Comparison of ENCODE assay signal across 23 cellular contexts in the genomic region with DNA sequence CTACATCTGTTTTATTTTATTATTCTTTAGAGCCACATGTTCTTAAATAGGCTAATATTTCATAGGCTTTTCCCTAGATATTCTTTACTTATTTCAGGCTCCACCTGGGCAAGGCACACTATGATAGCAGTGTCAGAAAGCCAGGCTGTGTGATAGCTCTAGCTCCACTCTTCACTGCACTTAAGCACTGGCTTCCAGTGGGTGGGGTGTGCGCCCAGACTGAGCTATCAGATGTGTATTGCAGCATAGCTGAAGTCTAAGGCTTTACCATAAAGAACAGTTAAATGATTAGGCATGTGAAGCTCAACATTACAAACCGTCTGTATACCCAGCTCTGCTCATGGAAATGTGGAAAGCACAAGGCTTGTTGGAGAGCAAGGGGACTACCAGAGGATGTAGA.
A peak's percentile ranks its signal among the peaks of the same experiment; 100 is the strongest.
DNase-seq lines count a peak whose midpoint lies in the region; ATAC-seq and TF ChIP-seq lines count a peak whose summit lies in the region.
"Had no signal": no experiment of that assay in that cellular context is flagged by ENCODE, and none has a peak within 500 bp of the region (broad histone marks: within the 10 kb centered on the region; RNA-seq: fewer than 3 reads in every experiment).

No MANE protein-coding gene starts in this region.

- CTCF ChIA-PET in PC-3 (lab: Charles Lee), result interaction anchor here (0.6 kb wide), 1 partner anchor 24 kb away, joined by 3 read pairs; no protein-coding TSS in a partner anchor

- H4K20me1 ChIP-seq in PC-3 (ENCODE audit: low read length), result no peaks in the 10 kb centered on the region
- H4K20me1 ChIP-seq: BLaER1 treated with 17β-estradiol and CSF1 and Interleukin-3, amounts not matched to agents 10 nM and 100 nM had no signal

- no peaks in the 10 kb centered on the region for H3K27me3 ChIP-seq in cardiac muscle cell
- H3K27me3 ChIP-seq in PC-3 (ENCODE audit: low read length), result no peaks in the 10 kb centered on the region
- H3K27me3 ChIP-seq: BE2C; BLaER1 treated with 17β-estradiol and CSF1 and Interleukin-3, amounts not matched to agents 10 nM and 100 nM had no signal

- H3K9me2 ChIP-seq in PC-3 (replicated peaks; ENCODE audit: low read length), result 0 out of 2 replicates have a peak, but pooled peaks cover 5% of the 10 kb centered on the region

- no peak overlapping the region for H2AFZ ChIP-seq in PC-3 (ENCODE audit: low read length)
- H2AFZ ChIP-seq: GM23338 had no signal

- no peak overlapping the region for H3K4me3 Mint-ChIP-seq in stimulated activated effector memory CD8-positive, alpha-beta T cell treated with anti-CD3 and anti-CD28 coated beads, Interleukin-12 subunit alpha, Interleukin-12 subunit beta, amount 100 ng/mL, for 72 hours
- H3K4me3 Mint-ChIP-seq in effector memory CD8-positive, alpha-beta T cell, result no peak overlapping the region
- H3K4me3 Mint-ChIP-seq: CD14-positive monocyte; CD4-positive, alpha-beta T cell; CD8-positive, alpha-beta memory T cell; GM23338; H9 had no signal

- no peak overlapping the region for H3K27ac Mint-ChIP-seq in stimulated activated effector memory CD8-positive, alpha-beta T cell treated with anti-CD3 and anti-CD28 coated beads, Interleukin-12 subunit alpha, Interleukin-12 subunit beta, amount 100 ng/mL, for 72 hours
- no peak overlapping the region for H3K27ac Mint-ChIP-seq in effector memory CD8-positive, alpha-beta T cell
- H3K27ac Mint-ChIP-seq: CD4-positive, alpha-beta T cell; CD8-positive, alpha-beta memory T cell; GM23338; H9 had no signal

- no peak overlapping the region for H3K4me2 ChIP-seq in PC-3 (ENCODE audit: low read length)
- H3K4me2 ChIP-seq: A549; BLaER1 treated with 17β-estradiol and CSF1 and Interleukin-3, amounts not matched to agents 10 nM and 100 nM; GM23338 had no signal

- BruUV-seq in PC-3 (replicated peaks; lab: Mats Ljungman, UMichigan), result no TSS peak

- no peaks in the 10 kb centered on the region for H3K9me3 ChIP-seq in cardiac muscle cell (ENCODE audit: low read depth)
- no peaks in the 10 kb centered on the region for H3K9me3 ChIP-seq in PC-3 (ENCODE audit: low read length)
- H3K9me3 ChIP-seq: A549; BE2C; BLaER1 treated with 17β-estradiol and CSF1 and Interleukin-3, amounts not matched to agents 10 nM and 100 nM had no signal

- H3K79me2 ChIP-seq in PC-3 (ENCODE audit: low read length), result no peaks in the 10 kb centered on the region

- H3K27ac ChIP-seq in cardiac muscle cell (peak overlapping the region; percentile 49), PC-3 (ENCODE audit: low read length) (no peak overlapping the region)
- H3K27ac ChIP-seq: A549; BLaER1 treated with 17β-estradiol and CSF1 and Interleukin-3, amounts not matched to agents 10 nM and 100 nM had no signal

- no peaks in the 10 kb centered on the region for H3K4me1 Mint-ChIP-seq in stimulated activated effector memory CD8-positive, alpha-beta T cell treated with anti-CD3 and anti-CD28 coated beads, Interleukin-12 subunit alpha, Interleukin-12 subunit beta, amount 100 ng/mL, for 72 hours
- peaks cover 0 to 4% of the 10 kb centered on the region in 2 donors for H3K4me1 Mint-ChIP-seq in effector memory CD8-positive, alpha-beta T cell (ENCODE audit: low read depth in 2 of 2)
- H3K4me1 Mint-ChIP-seq: CD14-positive monocyte; CD8-positive, alpha-beta memory T cell had no signal

- H3K4me3 ChIP-seq in cardiac muscle cell (no peak overlapping the region), PC-3 (ENCODE audit: low read length) (no peak overlapping the region)
- H3K4me3 ChIP-seq: A549; BLaER1 treated with 17β-estradiol and CSF1 and Interleukin-3, amounts not matched to agents 10 nM and 100 nM; GM12878; GM23338 had no signal

- no peak overlapping the region for H3K9ac ChIP-seq in PC-3 (ENCODE audit: low read length)
- H3K9ac ChIP-seq: BLaER1 treated with 17β-estradiol and CSF1 and Interleukin-3, amounts not matched to agents 10 nM and 100 nM had no signal

- H3K36me3 ChIP-seq in cardiac muscle cell (no peaks in the 10 kb centered on the region), PC-3 (ENCODE audit: low read depth, low read length) (no peaks in the 10 kb centered on the region)
- H3K36me3 ChIP-seq: BE2C; BLaER1 treated with 17β-estradiol and CSF1 and Interleukin-3, amounts not matched to agents 10 nM and 100 nM had no signal

- ATAC-seq in Right ventricle myocardium superior (ENCODE audit: poor library complexity) (no peak), PC-3 (peak; percentile 13; the same call in 1 of the 2 replicates), GM21447 (IDR thresholded peaks at IDR 0.05; ENCODE audit: unreplicated experiment) (no peak)
- ATAC-seq in stimulated activated effector memory CD8-positive, alpha-beta T cell treated with anti-CD3 and anti-CD28 coated beads, Interleukin-12 subunit alpha, Interleukin-12 subunit beta, amount 100 ng/mL, for 72 hours, result peak; percentile 22
- no peak for ATAC-seq in effector memory CD8-positive, alpha-beta T cell (replicated peaks)
- ATAC-seq: A549, GM12878, GM23338, HCT116 had no signal

- no peaks in the 10 kb centered on the region for H3K9me3 Mint-ChIP-seq in stimulated activated effector memory CD8-positive, alpha-beta T cell treated with anti-CD3 and anti-CD28 coated beads, Interleukin-12 subunit alpha, Interleukin-12 subunit beta, amount 100 ng/mL, for 72 hours
- no peaks in the 10 kb centered on the region for H3K9me3 Mint-ChIP-seq in effector memory CD8-positive, alpha-beta T cell
- H3K9me3 Mint-ChIP-seq: CD14-positive monocyte; CD4-positive, alpha-beta T cell; GM23338; H9 had no signal

- POLR2A ChIA-PET in PC-3 (lab: Charles Lee; ENCODE audit: unreplicated experiment), result interaction anchor here (0.5 to 0.6 kb wide), 2 partner anchors 10 to 16 kb away, joined by 6 to 17 read pairs; no protein-coding TSS in a partner anchor

- H3K36me3 Mint-ChIP-seq in stimulated activated effector memory CD8-positive, alpha-beta T cell treated with anti-CD3 and anti-CD28 coated beads, Interleukin-12 subunit alpha, Interleukin-12 subunit beta, amount 100 ng/mL, for 72 hours, result no peaks in the 10 kb centered on the region
- peaks cover 2% of the 10 kb centered on the region for H3K36me3 Mint-ChIP-seq in effector memory CD8-positive, alpha-beta T cell (ENCODE audit: insufficient read depth)
- H3K36me3 Mint-ChIP-seq: CD14-positive monocyte; CD8-positive, alpha-beta memory T cell had no signal

- no peaks in the 10 kb centered on the region for H3F3A ChIP-seq in PC-3 (ENCODE audit: low read length, unreplicated experiment)

- H3K4me1 ChIP-seq in cardiac muscle cell (ENCODE audit: low read depth) (peaks cover 15% of the 10 kb centered on the region), PC-3 (ENCODE audit: insufficient read depth, low read length) (no peaks in the 10 kb centered on the region)
- H3K4me1 ChIP-seq: A549; BE2C; BLaER1 treated with 17β-estradiol and CSF1 and Interleukin-3, amounts not matched to agents 10 nM and 100 nM had no signal

- H3K27me3 Mint-ChIP-seq in effector memory CD8-positive, alpha-beta T cell, result peaks cover 7 to 9% of the 10 kb centered on the region in 2 donors
- H3K27me3 Mint-ChIP-seq: CD4-positive, alpha-beta T cell had no signal

- TF ChIP-seq CTCF in cardiac muscle cell (IDR thresholded peaks at IDR 0.05; ENCODE audit: low read depth, low read length) (no peak), PC-3 (conservative IDR thresholded peaks at IDR 0.05; ENCODE audit: low read depth, low read length) (no peak)

- DNase-seq in cardiac muscle cell (ENCODE audit: low read depth in 1 of 2, low spot score in 1 of 2) (no peak), Right ventricle myocardium superior (no peak), PC-3 (no peak)
- DNase-seq in stimulated activated effector memory CD8-positive, alpha-beta T cell treated with anti-CD3 and anti-CD28 coated beads, Interleukin-12 subunit alpha, Interleukin-12 subunit beta, amount 100 ng/mL, for 72 hours (ENCODE audit: low spot score in 2 of 2), result no peak
- no peak for DNase-seq in effector memory CD8-positive, alpha-beta T cell
- DNase-seq: 8988T; ACHN; AML-193; BE2C; CD4-positive, alpha-beta T cell; CD8-positive, alpha-beta memory T cell; DMS 273 treated with DMSO at 0.1 percent for 48 hours; DMS79; EL; GDM1; H9 had no signal

- intact Hi-C loops in Right ventricle myocardium superior (cut with DNase I) (no loop called here), PC-3 (cut with micrococcal nuclease) (no loop called here)

Comparison
In these comparisons a context has a peak if more than half of its experiments do, and no peak if none do; other contexts are left out.
1. ATAC-seq: peak in PC-3 (single experiment) and stimulated activated effector memory CD8-positive, alpha-beta T cell treated with anti-CD3 and anti-CD28 coated beads, Interleukin-12 subunit alpha, Interleukin-12 subunit beta, amount 100 ng/mL, for 72 hours (single experiment); none in Right ventricle myocardium superior (single experiment), effector memory CD8-positive, alpha-beta T cell (single experiment) and GM21447 (single experiment).